ENCODE assay signal across 8 cellular contexts in the genomic region with DNA sequence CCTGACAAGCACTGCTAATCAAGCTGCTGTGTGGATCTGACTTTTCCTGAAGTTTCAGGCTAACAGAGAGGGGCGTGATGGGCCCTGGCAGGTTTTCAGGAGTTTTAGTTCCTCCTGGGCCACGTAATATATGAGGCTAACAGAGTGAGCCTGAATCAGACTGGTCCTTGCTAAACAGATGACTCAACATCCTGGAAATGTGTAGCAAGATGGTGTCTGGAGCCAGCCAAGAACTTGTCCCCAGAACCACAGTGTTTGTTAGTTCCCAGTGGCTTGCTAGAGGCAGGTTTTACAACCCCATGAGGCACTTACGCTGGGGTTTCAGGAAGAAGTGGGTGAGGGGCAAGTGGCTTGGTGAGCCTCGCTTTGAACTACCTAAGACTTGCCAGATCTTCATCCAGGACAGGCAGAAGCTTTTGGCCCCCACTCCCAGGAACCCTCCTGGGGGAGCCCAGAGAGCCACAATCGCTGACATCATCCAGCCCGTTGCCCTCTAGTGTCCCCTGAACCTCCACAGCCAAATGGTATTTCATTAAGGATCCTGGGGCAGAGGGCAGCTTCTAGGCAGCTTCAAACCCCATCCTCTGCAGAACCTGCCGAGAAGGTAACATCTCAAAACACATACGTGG. TPM values are rescaled to one million over a fixed set of nuclear protein-coding genes. Genes with fewer than 3 reads are reported as not detected.
A peak's percentile ranks its signal among the peaks of the same experiment; 100 is the strongest.
DNase-seq lines count a peak whose midpoint lies in the region; ATAC-seq and TF ChIP-seq lines count a peak whose summit lies in the region.

No MANE protein-coding gene starts in this region.

- H3K9me3 ChIP-seq in RWPE2 (ENCODE audit: severe bottlenecking) = no peaks in the 10 kb centered on the region

- TF ChIP-seq CTCF in RWPE2 (IDR thresholded peaks at IDR 0.05; ENCODE audit: poor library complexity, severe bottlenecking) = no peak
- TF ChIP-seq CTCF in epithelial cell of esophagus (IDR thresholded peaks at IDR 0.05; ENCODE audit: insufficient read depth, low read depth, low read length, missing control alignments) = no peak

- H3K36me3 ChIP-seq in RWPE2 (ENCODE audit: low read depth) = no peaks in the 10 kb centered on the region

- peak overlapping the region; percentile 1 for H3K4me3 ChIP-seq in RWPE2 (ENCODE audit: severe bottlenecking)
- H3K4me3 ChIP-seq in epithelial cell of esophagus (ENCODE audit: low read length) = no peak overlapping the region

- H3K27ac ChIP-seq in RWPE2 (ENCODE audit: poor library complexity, severe bottlenecking) = peak overlapping the region; percentile 83

- H3K4me3 Mint-ChIP-seq in immature natural killer cell = no peak overlapping the region

- no peaks in the 10 kb centered on the region for H3K27me3 ChIP-seq in RWPE2 (ENCODE audit: insufficient read depth, poor library complexity, severe bottlenecking)

- no peaks in the 10 kb centered on the region for H3K9me3 Mint-ChIP-seq in immature natural killer cell

- peaks cover 28% of the 10 kb centered on the region for H3K4me1 ChIP-seq in RWPE2 (ENCODE audit: insufficient read depth, poor library complexity, severe bottlenecking)

- H3K27me3 Mint-ChIP-seq in immature natural killer cell (ENCODE audit: low read depth in 3 of 3) = peaks cover 2 to 13% (median 13%) of the 10 kb centered on the region in 3 donors

- H3K27ac Mint-ChIP-seq in immature natural killer cell = no peak overlapping the region

- DNase-seq in NK-92 treated with Interleukin-12 subunit alpha and Interleukin-12 subunit beta, amount 100 ng/mL, for 24 hours (lab: John Stamatoyannopoulos, UW) = peak; percentile 50
- no peak for DNase-seq in NK-92 (lab: John Stamatoyannopoulos, UW; ENCODE audit: unreplicated experiment)
- DNase-seq in RWPE2 (ENCODE audit: low spot score) = no peak
- DNase-seq in epithelial cell of esophagus (ENCODE audit: low read depth) = peak; percentile 98
- peak; percentile 74 for DNase-seq in myocyte (ENCODE audit: low read depth)
- no peak for DNase-seq in immature natural killer cell
- DNase-seq in mesenteric fat pad (ENCODE audit: low spot score) = no peak
- DNase-seq in NCI-H82 (lab: John Stamatoyannopoulos, UW) = no peak

- H3K4me1 Mint-ChIP-seq in immature natural killer cell = peaks cover 0 to 5% of the 10 kb centered on the region in 2 donors

- no peaks in the 10 kb centered on the region for H3K36me3 Mint-ChIP-seq in immature natural killer cell

- ATAC-seq in RWPE2 (ENCODE audit: low read depth) = peak; percentile 97

RNA-seq across cellular contexts. Expression of gene TMEM92, which starts 15.9 kb away (rescaled TPM):
- total RNA-seq in myocyte (not detected in 2 replicates), mesenteric fat pad (not detected)
- polyA plus RNA-seq in myocyte (2012) = 0.58 TPM
- polyA plus RNA-seq in immature natural killer cell = not detected

RNA-seq across cellular contexts. Expression of gene XYLT2, which starts 55.7 kb away (rescaled TPM):
- total RNA-seq in myocyte (21.4 and 26.0 TPM in 2 replicates), mesenteric fat pad (14.4 TPM)
- 27.3 TPM for polyA plus RNA-seq in myocyte (2012)
- 10 to 100 TPM in 1 of 3 donors, 1 to 10 TPM in 2; 6.8 to 17.4 (median 7.1) TPM for polyA plus RNA-seq in immature natural killer cell

Comparison
In these comparisons a context has a peak if more than half of its experiments do, and no peak if none do; other contexts are left out.
1. DNase-seq: peak in NK-92 treated with Interleukin-12 subunit alpha and Interleukin-12 subunit beta, amount 100 ng/mL, for 24 hours (single experiment), epithelial cell of esophagus (single experiment) and myocyte (single experiment); none in NK-92 (single experiment), RWPE2 (single experiment), immature natural killer cell (0 of 3), mesenteric fat pad (single experiment) and NCI-H82 (single experiment).